9 cellular contexts compared by ENCODE assay signal in genomic region chr10:86017841-86018734, GRCh38.
DNase-seq lines count a peak whose midpoint lies in the region; ATAC-seq, FAIRE-seq and TF ChIP-seq lines count a peak whose summit lies in the region.
"Had no signal": no experiment of that assay in that cellular context is flagged by ENCODE, and none has a peak within 500 bp of the region (broad histone marks: within the 10 kb centered on the region; RNA-seq: fewer than 3 reads in every experiment).

No MANE protein-coding gene starts in this region.

- TF ChIP-seq CTCF in MM.1S (IDR thresholded peaks at IDR 0.05; ENCODE audit: low read length) (no peak), dorsolateral prefrontal cortex (IDR thresholded peaks at IDR 0.05 in 54 of 56, conservative IDR thresholded peaks at IDR 0.05 in 2 of 56; ENCODE audit: low read depth in 1 of 56, partially characterized antibody in 56 of 56) (no peak), kidney (IDR thresholded peaks at IDR 0.05; ENCODE audit: borderline replicate concordance, extremely low read depth, insufficient read depth) (no peak), RWPE1 (conservative IDR thresholded peaks at IDR 0.05; ENCODE audit: low read depth) (no peak)

- POLR2A ChIA-PET in RWPE1 (lab: Yijun Ruan, JAX; ENCODE audit: low non-redundant PET) = no interaction called here

- H3K27me3 ChIP-seq in MM.1S (replicated peaks; ENCODE audit: insufficient read depth, low read length) (no peaks in the 10 kb centered on the region), dorsolateral prefrontal cortex (no peaks in the 10 kb centered on the region)

- no peak overlapping the region for H2AFZ ChIP-seq in MM.1S (ENCODE audit: low read length)

- H3K4me1 ChIP-seq in MM.1S (ENCODE audit: low read length) (no peaks in the 10 kb centered on the region), kidney (ENCODE audit: control insufficient read depth in 1 of 2, insufficient read depth in 1 of 2, low read depth in 1 of 2, low read length in 2 of 2) (no peaks in the 10 kb centered on the region)

- peak; percentile 70 for ATAC-seq in GM21360 (IDR thresholded peaks at IDR 0.05; ENCODE audit: unreplicated experiment)

- H4K20me1 ChIP-seq in MM.1S (ENCODE audit: insufficient read depth, low read length) = no peaks in the 10 kb centered on the region

- DNase-seq in DMS153 (lab: John Stamatoyannopoulos, UW) = peak; percentile 51
- peak; percentile 41 for DNase-seq in MM.1S
- peak in 7 of 10 donors; percentile 42 to 76 (median 56) for DNase-seq in dorsolateral prefrontal cortex
- DNase-seq in kidney = no peak
- no peak for DNase-seq in RWPE1 (ENCODE audit: low spot score)
- no peak for DNase-seq in SW 1271 (lab: John Stamatoyannopoulos, UW)
- DNase-seq in CD1c-positive myeloid dendritic cell (ENCODE audit: extremely low spot score) = no peak

- no peaks in the 10 kb centered on the region for H3K9me3 ChIP-seq in MM.1S (replicated peaks; ENCODE audit: insufficient read depth, low read length)
- no peaks in the 10 kb centered on the region for H3K9me3 ChIP-seq in kidney (ENCODE audit: control insufficient read depth in 1 of 2, low read length in 2 of 2)

- no peaks in the 10 kb centered on the region for H3K79me2 ChIP-seq in MM.1S (ENCODE audit: low read length)

- no peak overlapping the region for H3K4me3 ChIP-seq in MM.1S (ENCODE audit: low read length)
- H3K4me3 ChIP-seq in dorsolateral prefrontal cortex = no peak overlapping the region
- no peak overlapping the region for H3K4me3 ChIP-seq in kidney (ENCODE audit: low read length in 2 of 2)

- H3K27ac ChIP-seq in MM.1S (ENCODE audit: low read length) = no peak overlapping the region
- peak overlapping the region in 23 of 59 donors; percentile 1 to 70 (median 31) for H3K27ac ChIP-seq in dorsolateral prefrontal cortex
- no peak overlapping the region for H3K27ac ChIP-seq in kidney (ENCODE audit: low read depth in 2 of 2, low read length in 2 of 2)
- no peak overlapping the region for H3K27ac ChIP-seq in RWPE1
- H3K27ac ChIP-seq: C4-2B had no signal

- no peaks in the 10 kb centered on the region for H3F3A ChIP-seq in MM.1S (ENCODE audit: insufficient read depth, low read length)

- no peaks in the 10 kb centered on the region for H3K9me2 ChIP-seq in MM.1S (replicated peaks; ENCODE audit: insufficient read depth, low read length)

- H3K9ac ChIP-seq in MM.1S (ENCODE audit: low read length) (no peak overlapping the region), kidney (ENCODE audit: low read length in 2 of 2) (no peak overlapping the region)

- intact Hi-C loops in dorsolateral prefrontal cortex (cut with DNase I) = no loop called here
- intact Hi-C loops in kidney (cut with DNase I) = no loop called here

- CTCF ChIA-PET in RWPE1 (lab: Yijun Ruan, JAX) = interaction anchor here (0.8 kb wide), 1 partner anchor 15 kb away, joined by 5 read pairs; no protein-coding TSS in a partner anchor

- no peak for FAIRE-seq in kidney (lab: Jason Lieb, UNC)

- H3K36me3 ChIP-seq in MM.1S (replicated peaks; ENCODE audit: insufficient read depth, low read length) (no peaks in the 10 kb centered on the region), kidney (ENCODE audit: control insufficient read depth in 1 of 2, insufficient read depth in 2 of 2, low read length in 2 of 2) (no peaks in the 10 kb centered on the region)

- no peak overlapping the region for H3K4me2 ChIP-seq in MM.1S (ENCODE audit: low read depth, low read length)

Comparison
In these comparisons a context has a peak if more than half of its experiments do, and no peak if none do; other contexts are left out.
1. DNase-seq: peak in DMS153 (single experiment), MM.1S (single experiment) and dorsolateral prefrontal cortex (7 of 10); none in kidney (single experiment), RWPE1 (single experiment), SW 1271 (0 of 2) and CD1c-positive myeloid dendritic cell (single experiment).